In the genomic region with DNA sequence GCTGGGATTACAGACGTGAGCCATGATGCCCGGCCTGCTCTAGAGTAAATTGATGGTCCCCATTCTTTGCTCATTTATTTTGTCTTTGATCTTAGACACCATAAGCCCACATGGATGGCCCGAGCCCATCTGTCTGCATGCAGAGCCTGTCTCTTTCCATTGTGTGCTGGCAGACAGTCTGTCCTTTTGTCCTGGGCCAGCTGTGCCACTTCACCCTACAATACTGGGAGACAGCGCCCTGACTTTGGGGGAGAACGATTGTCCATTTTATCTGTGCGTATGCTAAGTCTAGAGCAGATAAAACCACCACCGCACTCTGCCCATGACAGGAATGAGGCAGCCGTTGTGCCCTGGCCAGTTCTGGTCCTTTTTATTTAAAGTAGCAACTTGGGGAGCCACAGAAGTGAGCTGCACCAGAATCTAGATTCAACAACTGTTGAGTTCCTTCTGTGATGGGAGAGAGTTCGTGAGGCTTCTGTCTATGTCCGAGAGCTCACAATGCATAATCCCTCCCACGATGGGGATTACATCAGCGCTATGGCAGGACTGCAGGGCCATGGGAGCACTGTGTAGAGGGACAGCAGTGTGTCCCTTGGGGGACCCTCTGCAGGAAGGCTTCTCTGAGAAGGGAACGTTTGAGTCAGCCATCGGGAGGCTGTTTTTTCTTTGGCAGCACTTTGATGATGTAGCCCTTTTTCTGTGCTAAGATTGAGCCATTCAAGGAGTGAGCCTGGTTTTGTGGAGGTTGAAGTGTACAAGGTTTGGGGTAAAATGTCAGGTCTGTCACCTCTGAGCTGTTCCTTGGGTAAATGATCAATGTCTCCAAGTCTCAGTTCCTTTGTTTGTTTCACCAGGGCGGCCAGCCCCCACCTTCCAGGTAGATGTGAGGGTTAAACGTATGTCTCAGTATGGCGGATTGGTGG, we compare ENCODE assay signal across 17 cellular contexts. TPM values are rescaled to one million over a fixed set of nuclear protein-coding genes. Genes with fewer than 3 reads are reported as not detected.
DNase-seq lines count a peak whose midpoint lies in the region; ATAC-seq and TF ChIP-seq lines count a peak whose summit lies in the region.
"Had no signal": no experiment of that assay in that cellular context is flagged by ENCODE, and none has a peak within 500 bp of the region (broad histone marks: within the 10 kb centered on the region; RNA-seq: fewer than 3 reads in every experiment).

No MANE protein-coding gene starts in this region.

- no peak overlapping the region for H3K4me3 ChIP-seq in left ventricle myocardium inferior
- H3K4me3 ChIP-seq in ascending aorta, result no peak overlapping the region
- H3K4me3 ChIP-seq: mucosa of descending colon, tibial nerve had no signal

- H3K27ac ChIP-seq in left ventricle myocardium inferior (replicated peaks) (peak overlapping the region; percentile 44), ascending aorta (no peak overlapping the region)
- H3K27ac ChIP-seq: tibial nerve had no signal

- H3K4me1 ChIP-seq in left ventricle myocardium inferior (peaks cover 25% of the 10 kb centered on the region), ascending aorta (no peaks in the 10 kb centered on the region)

- ATAC-seq in GM19025 (IDR thresholded peaks at IDR 0.05; ENCODE audit: low read depth, unreplicated experiment) (peak; percentile 34), omental fat pad (ENCODE audit: low FRiP score) (no peak), HG02973 (IDR thresholded peaks at IDR 0.05; ENCODE audit: unreplicated experiment) (no peak)
- ATAC-seq: esophagus mucosa, mucosa of descending colon had no signal

- H3K27me3 ChIP-seq in left ventricle myocardium inferior (ENCODE audit: low read depth) (no peaks in the 10 kb centered on the region), ascending aorta (no peaks in the 10 kb centered on the region)
- H3K27me3 ChIP-seq: tibial nerve had no signal

- DNase-seq in NCI-H82 (lab: John Stamatoyannopoulos, UW), result peak; percentile 65
- DNase-seq in left ventricle myocardium inferior, result no peak
- DNase-seq in retina, result peak; percentile 12
- DNase-seq in KG1 (lab: John Stamatoyannopoulos, UW), result no peak
- no peak for DNase-seq in ascending aorta (ENCODE audit: low spot score in 2 of 2)
- no peak for DNase-seq in omental fat pad (ENCODE audit: low spot score)
- DNase-seq: CD4-positive, alpha-beta memory T cell; GDM1; mucosa of descending colon; NCI-H526 treated with DMSO at 0.1 percent for 48 hours; SHP77 had no signal

- TF ChIP-seq CTCF in left ventricle myocardium inferior (IDR thresholded peaks at IDR 0.05; ENCODE audit: borderline replicate concordance) (no peak), ascending aorta (IDR thresholded peaks at IDR 0.05) (no peak), omental fat pad (IDR thresholded peaks at IDR 0.05) (no peak)

- intact Hi-C loops in left ventricle myocardium inferior (cut with micrococcal nuclease) (no loop called here), ascending aorta (cut with DNase I) (no loop called here)

- H3K9me3 ChIP-seq in left ventricle myocardium inferior (replicated peaks) (no peaks in the 10 kb centered on the region), ascending aorta (no peaks in the 10 kb centered on the region)
- H3K9me3 ChIP-seq: mucosa of descending colon, tibial nerve had no signal

- H3K36me3 ChIP-seq in left ventricle myocardium inferior (no peaks in the 10 kb centered on the region), ascending aorta (no peaks in the 10 kb centered on the region)
- H3K36me3 ChIP-seq: tibial nerve had no signal

RNA-seq across cellular contexts. Expression of a gene that starts 13.0 kb away (rescaled TPM):
- 13.2 TPM for total RNA-seq in left ventricle myocardium inferior
- 69.8 TPM for total RNA-seq in ascending aorta
- 10 to 100 TPM; 22.6 to 41.1 (median 30.2) TPM for total RNA-seq in omental fat pad

RNA-seq across cellular contexts. Expression of a gene that starts 24.5 kb away (rescaled TPM):
- total RNA-seq in left ventricle myocardium inferior, result not detected
- not detected for total RNA-seq in ascending aorta
- total RNA-seq in omental fat pad, result 1 to 10 TPM in 1 of 4 donors, not detected in 3; 1.2 TPM
- total RNA-seq: CD4-positive, alpha-beta memory T cell; cerebellum; skeletal muscle tissue; tibial nerve had no signal

RNA-seq across cellular contexts. Expression of a gene that starts 47.7 kb away (rescaled TPM):
- 0.77 TPM for total RNA-seq in left ventricle myocardium inferior
- 28.1 TPM for total RNA-seq in ascending aorta
- total RNA-seq in omental fat pad, result 10 to 100 TPM in 1 of 4 donors, 1 to 10 TPM in 3; 5.5 to 11.5 (median 8.2) TPM

Comparison
In these comparisons a context has a peak if more than half of its experiments do, and no peak if none do; other contexts are left out.
1. DNase-seq: peak in NCI-H82 (single experiment) and retina (single experiment); none in left ventricle myocardium inferior (single experiment), KG1 (single experiment), ascending aorta (0 of 2) and omental fat pad (single experiment).